1 cellular context compared by ENCODE assay signal in genomic region chr16:12535535-12536411, GRCh38.
TF ChIP-seq lines count a peak whose summit lies in the region.

No MANE protein-coding gene starts in this region.

TF ChIP-seq in GM12878, 131 proteins besides CTCF, POLR2A, EP300 and RAD21 (continued from another document and continues in another):
- peak; percentile 62; the same call in 1 of the 2 replicates for TF ChIP-seq DPF2 (IDR thresholded peaks at IDR 0.05)
- no peak; the same call in 1 of the 2 replicates for TF ChIP-seq TARDBP (IDR thresholded peaks at IDR 0.05; ENCODE audit: borderline replicate concordance)
- TF ChIP-seq BCL11A (IDR thresholded peaks at IDR 0.05; ENCODE audit: low read depth, low read length), result peak; percentile 37; the same call in 1 of the 2 replicates
- peak; percentile 55; the same call in 1 of the 2 replicates for TF ChIP-seq CHD2 (IDR thresholded peaks at IDR 0.05; ENCODE audit: borderline replicate concordance, low read depth, low read length)
- TF ChIP-seq TCF3 (IDR thresholded peaks at IDR 0.05; ENCODE audit: borderline replicate concordance, insufficient read depth, low read depth, low read length), result peak; percentile 70; the same call in 1 of the 2 replicates
- TF ChIP-seq SMAD5 (IDR thresholded peaks at IDR 0.05; ENCODE audit: low read depth), result peak; percentile 25; the same call in 1 of the 2 replicates
- TF ChIP-seq MAX (IDR thresholded peaks at IDR 0.05; ENCODE audit: low read depth, low read length), result peak; percentile 27; the same call in 1 of the 2 replicates
- no peak for TF ChIP-seq ZBTB11 (CRISPR knock-in tag; IDR thresholded peaks at IDR 0.05)
- TF ChIP-seq RCOR1 (conservative IDR thresholded peaks at IDR 0.05; ENCODE audit: low read depth, low read length), result peak; percentile 80; the same call in 1 of the 2 replicates
- TF ChIP-seq ZNF592 (IDR thresholded peaks at IDR 0.05), result no peak
- peak; percentile 72 for TF ChIP-seq SKIL (IDR thresholded peaks at IDR 0.05; ENCODE audit: low read depth, poor library complexity, severe bottlenecking)
- TF ChIP-seq NKRF (conservative IDR thresholded peaks at IDR 0.05), result peak; percentile 40; the same call in 1 of the 2 replicates
- peak; percentile 72 for TF ChIP-seq MEF2B (IDR thresholded peaks at IDR 0.05; ENCODE audit: partially characterized antibody, poor library complexity, severe bottlenecking)
- TF ChIP-seq IRF3 (IDR thresholded peaks at IDR 0.05), result no peak
- no peak for TF ChIP-seq E2F4 (IDR thresholded peaks at IDR 0.05; ENCODE audit: low read depth, low read length)
- no peak; the same call in 1 of the 2 replicates for TF ChIP-seq ESRRA (IDR thresholded peaks at IDR 0.05; ENCODE audit: low read length)
- no peak for TF ChIP-seq SIX5 (IDR thresholded peaks at IDR 0.05; ENCODE audit: low read depth, low read length, severe bottlenecking)
- TF ChIP-seq ATF7 (IDR thresholded peaks at IDR 0.05; ENCODE audit: low read depth), result peak; percentile 72
- TF ChIP-seq HSF1 (IDR thresholded peaks at IDR 0.05; ENCODE audit: low read depth, low read length), result no peak
- TF ChIP-seq PAX5 (IDR thresholded peaks at IDR 0.05; ENCODE audit: borderline replicate concordance, low read depth, low read length), result peak; percentile 82
- TF ChIP-seq CUX1 (IDR thresholded peaks at IDR 0.05; ENCODE audit: insufficient replicate concordance, low read depth, low read length), result peak; percentile 68
- no peak for TF ChIP-seq ZNF274 (IDR thresholded peaks at IDR 0.05; ENCODE audit: insufficient read depth, insufficient read length)
- TF ChIP-seq NFYA (IDR thresholded peaks at IDR 0.05; ENCODE audit: borderline replicate concordance, low read depth, low read length), result no peak
- no peak for TF ChIP-seq ZZZ3 (IDR thresholded peaks at IDR 0.05; ENCODE audit: control insufficient read depth, insufficient read length, low read depth)
- TF ChIP-seq MEF2A (IDR thresholded peaks at IDR 0.05; ENCODE audit: insufficient read depth, low read depth, low read length), result peak; percentile 52; the same call in 1 of the 2 replicates
- no peak; a peak in 1 of 4 replicates for TF ChIP-seq CEBPB (IDR thresholded peaks at IDR 0.05; ENCODE audit: borderline replicate concordance in 1 of 2, low read depth in 2 of 2, low read length in 2 of 2)
- TF ChIP-seq NFIC (IDR thresholded peaks at IDR 0.05; ENCODE audit: low read depth, low read length), result peak; percentile 97
- TF ChIP-seq CREB1 (IDR thresholded peaks at IDR 0.05; ENCODE audit: low read depth), result no peak; the same call in 1 of the 2 replicates
- TF ChIP-seq FOXK2 (IDR thresholded peaks at IDR 0.05), result peak; percentile 79
- peak; percentile 25 for TF ChIP-seq NR2F1 (conservative IDR thresholded peaks at IDR 0.05)
- TF ChIP-seq ZNF24 (IDR thresholded peaks at IDR 0.05), result no peak
- TF ChIP-seq ZSCAN29 (IDR thresholded peaks at IDR 0.05), result no peak
- TF ChIP-seq HDAC6 (IDR thresholded peaks at IDR 0.05; ENCODE audit: unreplicated experiment), result no peak
- TF ChIP-seq JUND (IDR thresholded peaks at IDR 0.05; ENCODE audit: low read depth, low read length), result peak; percentile 78
- no peak for TF ChIP-seq POLR2AphosphoS2 (IDR thresholded peaks at IDR 0.05; ENCODE audit: low read depth, low read length)
- TF ChIP-seq NR2C2 (IDR thresholded peaks at IDR 0.05; ENCODE audit: borderline replicate concordance, control insufficient read depth, insufficient read length, low read depth), result no peak
- TF ChIP-seq PML (IDR thresholded peaks at IDR 0.05; ENCODE audit: low read length), result peak; percentile 91
